10 cellular contexts compared by ENCODE assay signal in the genomic region with DNA sequence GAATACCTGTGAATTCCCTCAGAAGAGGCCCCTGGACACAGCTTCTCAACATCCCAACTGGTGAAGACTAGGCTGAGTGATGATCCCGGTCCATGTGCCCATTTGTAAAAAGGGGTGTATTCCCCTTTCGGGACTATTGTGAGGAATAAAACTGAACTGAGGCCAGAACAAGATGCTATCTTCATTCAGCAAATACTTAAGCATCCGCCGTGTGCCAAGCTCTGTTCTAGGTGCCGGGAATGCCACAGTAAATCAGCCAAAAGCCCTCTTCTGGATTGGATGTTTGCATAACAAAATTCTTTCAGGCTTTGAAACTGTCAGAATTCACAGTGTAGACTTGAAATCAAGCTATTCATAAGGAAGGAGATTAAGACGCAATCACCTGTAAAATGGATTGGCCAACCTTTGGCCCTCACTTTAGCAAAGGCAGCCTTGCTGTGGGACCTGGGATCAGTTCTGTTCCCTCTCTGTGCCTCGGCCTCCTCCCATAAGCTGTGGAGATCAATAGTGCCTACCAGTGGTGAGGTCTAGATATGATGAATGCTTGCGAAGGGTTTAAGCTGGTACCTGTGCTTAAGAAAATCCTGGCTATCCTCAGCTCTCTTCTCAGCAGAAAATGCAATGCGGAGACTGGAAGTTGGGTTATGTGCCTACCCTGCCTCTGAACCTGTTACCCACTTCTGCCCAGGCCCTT. TPM values are rescaled to one million over a fixed set of nuclear protein-coding genes. Genes with fewer than 3 reads are reported as not detected.
DNase-seq lines count a peak whose midpoint lies in the region; ATAC-seq and TF ChIP-seq lines count a peak whose summit lies in the region.
"Had no signal": no experiment of that assay in that cellular context is flagged by ENCODE, and none has a peak within 500 bp of the region (broad histone marks: within the 10 kb centered on the region; RNA-seq: fewer than 3 reads in every experiment).

No MANE protein-coding gene starts in this region.

- WGBS in esophagus squamous epithelium, 2 donors, result 77 to 86% methylated on average over 5 to 9 of the region's 9 CpGs

- intact Hi-C loops in activated T-helper 1 cell treated with anti-CD3 and anti-CD28 coated beads, Interleukin-12 subunit alpha, Interleukin-12 subunit beta, Interleukin-2, Interleukin-4 antibody, amounts not matched to agents 30 ng/mL and 10 ng/mL and 1 ng/mL, durations not matched to agents 14 hours and 24 hours and 36 hours (cut with micrococcal nuclease), result no loop called here
- intact Hi-C loops in esophagus squamous epithelium (cut with DNase I), result no loop called here

- DNase-seq in activated T-helper 1 cell treated with anti-CD3 and anti-CD28 coated beads, Interleukin-12 subunit alpha, Interleukin-12 subunit beta, Interleukin-2, Interleukin-4 antibody, amounts not matched to agents 30 ng/mL and 10 ng/mL and 1 ng/mL, durations not matched to agents 14 hours and 24 hours and 36 hours (ENCODE audit: low spot score), result no peak
- DNase-seq in kidney epithelial cell (ENCODE audit: low read depth) (no peak), esophagus squamous epithelium (lab: John Stamatoyannopoulos, UW) (no peak), RWPE1 (ENCODE audit: low spot score) (no peak)
- no peak for DNase-seq in stimulated activated CD4-positive, alpha-beta T cell treated with anti-CD3 and anti-CD28 coated beads, Interleukin-2, amount 100 ng/mL, for 48 hours

- H3K27ac Mint-ChIP-seq in activated T-helper 1 cell treated with anti-CD3 and anti-CD28 coated beads, Interleukin-12 subunit alpha, Interleukin-12 subunit beta, Interleukin-2, Interleukin-4 antibody, amounts not matched to agents 30 ng/mL and 10 ng/mL and 1 ng/mL, durations not matched to agents 14 hours and 24 hours and 36 hours, result peak overlapping the region; percentile 8

- H3K9me3 Mint-ChIP-seq in activated T-helper 1 cell treated with anti-CD3 and anti-CD28 coated beads, Interleukin-12 subunit alpha, Interleukin-12 subunit beta, Interleukin-2, Interleukin-4 antibody, amounts not matched to agents 30 ng/mL and 10 ng/mL and 1 ng/mL, durations not matched to agents 14 hours and 24 hours and 36 hours, result no peaks in the 10 kb centered on the region

- H3K27ac ChIP-seq in 22Rv1 (no peak overlapping the region), HEK293 (ENCODE audit: extremely low read depth, low read depth, low read length) (no peak overlapping the region), esophagus squamous epithelium (no peak overlapping the region), RWPE1 (no peak overlapping the region)
- H3K27ac ChIP-seq: C4-2B, esophagus muscularis mucosa had no signal

- no peaks in the 10 kb centered on the region for H3K36me3 Mint-ChIP-seq in activated T-helper 1 cell treated with anti-CD3 and anti-CD28 coated beads, Interleukin-12 subunit alpha, Interleukin-12 subunit beta, Interleukin-2, Interleukin-4 antibody, amounts not matched to agents 30 ng/mL and 10 ng/mL and 1 ng/mL, durations not matched to agents 14 hours and 24 hours and 36 hours (ENCODE audit: low read depth)

- TF ChIP-seq CTCF in 22Rv1 (IDR thresholded peaks at IDR 0.05) (peak; percentile 40), HEK293 (tag by site-specific recombination; IDR thresholded peaks at IDR 0.05) (0 out of 2 replicates have a peak, but pooled peaks have one; percentile 11), kidney epithelial cell (IDR thresholded peaks at IDR 0.05; ENCODE audit: insufficient read depth, low read length, poor library complexity, severe bottlenecking) (peak; percentile 11), esophagus squamous epithelium (IDR thresholded peaks at IDR 0.05) (no peak), RWPE1 (conservative IDR thresholded peaks at IDR 0.05; ENCODE audit: low read depth) (no peak)

- CTCF ChIA-PET in HEK293 (lab: Yijun Ruan, JAX), result interaction anchor here (0.7 to 2.9 kb wide), 13 partner anchors 11 to 453 kb away, joined by 3 to 14 read pairs (median 4); no protein-coding TSS in a partner anchor
- CTCF ChIA-PET in RWPE1 (lab: Yijun Ruan, JAX), result interaction anchor here (0.5 to 1.8 kb wide), 4 partner anchors 12 to 148 kb away, joined by 3 to 6 read pairs (median 4); no protein-coding TSS in a partner anchor

- ATAC-seq in GM18909 (IDR thresholded peaks at IDR 0.05; ENCODE audit: poor library complexity, unreplicated experiment), result no peak

- POLR2A ChIA-PET in HEK293 (lab: Yijun Ruan, JAX) (no interaction called here), RWPE1 (lab: Yijun Ruan, JAX; ENCODE audit: low non-redundant PET) (interaction anchor here (0.6 kb wide), 1 partner anchor 51 kb away, joined by 6 read pairs; no protein-coding TSS in a partner anchor)

- TF ChIP-seq POLR2A in esophagus squamous epithelium (IDR thresholded peaks at IDR 0.05), result no peak

- H3K4me1 ChIP-seq in HEK293 (ENCODE audit: control insufficient read depth, insufficient read depth, low read length) (no peaks in the 10 kb centered on the region), esophagus squamous epithelium (peaks cover 8 to 15% (median 11%) of the 10 kb centered on the region in 3 donors)

- H3K4me3 ChIP-seq in HEK293 (ENCODE audit: low read depth, low read length) (no peak overlapping the region), kidney epithelial cell (ENCODE audit: low read depth, low read length) (no peak overlapping the region), esophagus squamous epithelium (no peak overlapping the region)

- peaks cover 43% of the 10 kb centered on the region for H3K27me3 Mint-ChIP-seq in activated T-helper 1 cell treated with anti-CD3 and anti-CD28 coated beads, Interleukin-12 subunit alpha, Interleukin-12 subunit beta, Interleukin-2, Interleukin-4 antibody, amounts not matched to agents 30 ng/mL and 10 ng/mL and 1 ng/mL, durations not matched to agents 14 hours and 24 hours and 36 hours (ENCODE audit: insufficient read depth)

- H3K27me3 ChIP-seq in kidney epithelial cell (ENCODE audit: control insufficient read depth, insufficient read depth, low read length) (peaks cover 22% of the 10 kb centered on the region), esophagus squamous epithelium (peaks cover 4 to 89% (median 11%) of the 10 kb centered on the region in 4 donors)

- H3K36me3 ChIP-seq in HEK293 (ENCODE audit: control insufficient read depth in 2 of 2, insufficient read depth in 1 of 2, low read length in 2 of 2), result no peaks in the 10 kb centered on the region
- H3K36me3 ChIP-seq in kidney epithelial cell (ENCODE audit: control insufficient read depth, insufficient read depth, low read length), result no peaks in the 10 kb centered on the region
- H3K36me3 ChIP-seq in esophagus squamous epithelium, result no peaks in the 10 kb centered on the region
- H3K36me3 ChIP-seq: esophagus muscularis mucosa had no signal

- H3K4me1 Mint-ChIP-seq in activated T-helper 1 cell treated with anti-CD3 and anti-CD28 coated beads, Interleukin-12 subunit alpha, Interleukin-12 subunit beta, Interleukin-2, Interleukin-4 antibody, amounts not matched to agents 30 ng/mL and 10 ng/mL and 1 ng/mL, durations not matched to agents 14 hours and 24 hours and 36 hours (ENCODE audit: low read depth), result peaks cover 6% of the 10 kb centered on the region

- no peak overlapping the region for H3K4me3 Mint-ChIP-seq in activated T-helper 1 cell treated with anti-CD3 and anti-CD28 coated beads, Interleukin-12 subunit alpha, Interleukin-12 subunit beta, Interleukin-2, Interleukin-4 antibody, amounts not matched to agents 30 ng/mL and 10 ng/mL and 1 ng/mL, durations not matched to agents 14 hours and 24 hours and 36 hours

- H3K9me3 ChIP-seq in HEK293 (ENCODE audit: control insufficient read depth, insufficient read depth, low read depth, low read length) (no peaks in the 10 kb centered on the region), esophagus squamous epithelium (no peaks in the 10 kb centered on the region)
- H3K9me3 ChIP-seq: esophagus muscularis mucosa had no signal

TF ChIP-seq in HEK293, 187 proteins besides CTCF, POLR2A, EP300 and RAD21:
- no peak for TF ChIP-seq KLF7 (tag by site-specific recombination; IDR thresholded peaks at IDR 0.05; ENCODE audit: borderline replicate concordance)
- TF ChIP-seq, protein P1, sequence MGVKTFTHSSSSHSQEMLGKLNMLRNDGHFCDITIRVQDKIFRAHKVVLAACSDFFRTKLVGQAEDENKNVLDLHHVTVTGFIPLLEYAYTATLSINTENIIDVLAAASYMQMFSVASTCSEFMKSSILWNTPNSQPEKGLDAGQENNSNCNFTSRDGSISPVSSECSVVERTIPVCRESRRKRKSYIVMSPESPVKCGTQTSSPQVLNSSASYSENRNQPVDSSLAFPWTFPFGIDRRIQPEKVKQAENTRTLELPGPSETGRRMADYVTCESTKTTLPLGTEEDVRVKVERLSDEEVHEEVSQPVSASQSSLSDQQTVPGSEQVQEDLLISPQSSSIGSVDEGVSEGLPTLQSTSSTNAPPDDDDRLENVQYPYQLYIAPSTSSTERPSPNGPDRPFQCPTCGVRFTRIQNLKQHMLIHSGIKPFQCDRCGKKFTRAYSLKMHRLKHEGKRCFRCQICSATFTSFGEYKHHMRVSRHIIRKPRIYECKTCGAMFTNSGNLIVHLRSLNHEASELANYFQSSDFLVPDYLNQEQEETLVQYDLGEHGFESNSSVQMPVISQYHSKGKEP (tag by site-specific recombination; IDR thresholded peaks at IDR 0.05), result no peak
- no peak for TF ChIP-seq ZNF501 (tag by site-specific recombination; IDR thresholded peaks at IDR 0.05)
- TF ChIP-seq ZNF311 (tag by site-specific recombination; IDR thresholded peaks at IDR 0.05; ENCODE audit: borderline replicate concordance), result no peak
- no peak for TF ChIP-seq ZNF610 (tag by site-specific recombination; IDR thresholded peaks at IDR 0.05; ENCODE audit: borderline replicate concordance)
- TF ChIP-seq, protein P2, sequence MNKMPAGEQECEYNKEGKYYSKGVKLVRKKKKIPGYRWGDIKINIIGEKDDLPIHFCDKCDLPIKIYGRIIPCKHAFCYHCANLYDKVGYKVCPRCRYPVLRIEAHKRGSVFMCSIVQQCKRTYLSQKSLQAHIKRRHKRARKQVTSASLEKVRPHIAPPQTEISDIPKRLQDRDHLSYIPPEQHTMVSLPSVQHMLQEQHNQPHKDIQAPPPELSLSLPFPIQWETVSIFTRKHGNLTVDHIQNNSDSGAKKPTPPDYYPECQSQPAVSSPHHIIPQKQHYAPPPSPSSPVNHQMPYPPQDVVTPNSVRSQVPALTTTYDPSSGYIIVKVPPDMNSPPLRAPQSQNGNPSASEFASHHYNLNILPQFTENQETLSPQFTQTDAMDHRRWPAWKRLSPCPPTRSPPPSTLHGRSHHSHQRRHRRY (tag by site-specific recombination; IDR thresholded peaks at IDR 0.05), result no peak
- TF ChIP-seq ZNF24 (tag by site-specific recombination; IDR thresholded peaks at IDR 0.05), result no peak
- TF ChIP-seq GLIS2 (tag by site-specific recombination; IDR thresholded peaks at IDR 0.05), result no peak
- no peak for TF ChIP-seq ZNF248 (tag by site-specific recombination; IDR thresholded peaks at IDR 0.05)
- no peak for TF ChIP-seq ZBTB21 (tag by site-specific recombination; IDR thresholded peaks at IDR 0.05)

RNA-seq across cellular contexts. Expression of a gene that starts 1.8 kb away (rescaled TPM):
- not detected in 2 replicates for total RNA-seq in activated T-helper 1 cell treated with anti-CD3 and anti-CD28 coated beads, Interleukin-12 subunit alpha, Interleukin-12 subunit beta, Interleukin-2, Interleukin-4 antibody, amounts not matched to agents 30 ng/mL and 10 ng/mL and 1 ng/mL, durations not matched to agents 14 hours and 24 hours and 36 hours
- total RNA-seq in kidney epithelial cell, result 5.1 and 7.3 TPM in 2 replicates
- 1 to 10 TPM; 3.2 to 6.4 (median 4.7) TPM for total RNA-seq in esophagus squamous epithelium

Comparison
In these comparisons a context has a peak if more than half of its experiments do, and no peak if none do; other contexts are left out.
1. CTCF ChIP-seq: peak in 22Rv1 (single experiment), HEK293 (single experiment) and kidney epithelial cell (single experiment); none in esophagus squamous epithelium (0 of 6) and RWPE1 (single experiment).